ENCODE assay signal across 8 cellular contexts in genomic region chr3:143016321-143016972, GRCh38. TPM values are rescaled to one million over a fixed set of nuclear protein-coding genes. Genes with fewer than 3 reads are reported as not detected.
DNase-seq lines count a peak whose midpoint lies in the region; ATAC-seq and TF ChIP-seq lines count a peak whose summit lies in the region.

No MANE protein-coding gene starts in this region.

- H3K9me3 ChIP-seq in CD4-positive, CD25-positive, alpha-beta regulatory T cell (ENCODE audit: control insufficient read depth in 2 of 2, low read length in 2 of 2), result no peaks in the 10 kb centered on the region
- H3K9me3 ChIP-seq in adrenal gland (replicated peaks in 1 of 3) (no peaks in the 10 kb centered on the region), lower lobe of right lung (no peaks in the 10 kb centered on the region)

- H3K4me1 Mint-ChIP-seq in CD4-positive, CD25-positive, alpha-beta regulatory T cell, result peaks cover 16 to 37% (median 27%) of the 10 kb centered on the region in 4 donors

- H3K27me3 ChIP-seq in CD4-positive, CD25-positive, alpha-beta regulatory T cell (ENCODE audit: control insufficient read depth, insufficient read depth, low read length), result no peaks in the 10 kb centered on the region
- H3K27me3 ChIP-seq in adrenal gland (no peaks in the 10 kb centered on the region), lower lobe of right lung (ENCODE audit: low read depth) (no peaks in the 10 kb centered on the region)

- intact Hi-C loops in adrenal gland (cut with DNase I), result no loop called here
- intact Hi-C loops in lower lobe of right lung (cut with DNase I), result no loop called here

- WGBS in adrenal gland, 4 donors, result 83 to 91% (median 86%) methylated on average over 3 of the region's 3 CpGs

- peaks cover 3% of the 10 kb centered on the region for H3K4me1 ChIP-seq in CD4-positive, CD25-positive, alpha-beta regulatory T cell (ENCODE audit: control insufficient read depth, insufficient read depth, low read length, poor library complexity, severe bottlenecking)
- H3K4me1 ChIP-seq in adrenal gland (replicated peaks in 1 of 2), result peaks cover 0 to 16% of the 10 kb centered on the region in 2 donors
- no peaks in the 10 kb centered on the region for H3K4me1 ChIP-seq in lower lobe of right lung

- no peak for TF ChIP-seq POLR2A in adrenal gland (IDR thresholded peaks at IDR 0.05)

- no peak overlapping the region for H3K4me3 Mint-ChIP-seq in CD4-positive, CD25-positive, alpha-beta regulatory T cell

- H3K9me3 Mint-ChIP-seq in CD4-positive, CD25-positive, alpha-beta regulatory T cell, result no peaks in the 10 kb centered on the region

- peak; percentile 25 to 40 for ATAC-seq in CD4-positive, CD25-positive, alpha-beta regulatory T cell (ENCODE audit: low read depth in 2 of 2)
- peak; percentile 61 for ATAC-seq in HG03354 (IDR thresholded peaks at IDR 0.05; ENCODE audit: poor library complexity, severe bottlenecking, unreplicated experiment)
- no peak for ATAC-seq in lower lobe of right lung
- ATAC-seq in HG03521 (IDR thresholded peaks at IDR 0.05; ENCODE audit: unreplicated experiment), result no peak
- no peak for ATAC-seq in HG02759 (IDR thresholded peaks at IDR 0.05; ENCODE audit: unreplicated experiment)

- peaks cover 44% of the 10 kb centered on the region for H3K36me3 Mint-ChIP-seq in CD4-positive, CD25-positive, alpha-beta regulatory T cell

- peak in 2 of 3 donors; percentile 50 to 54 for DNase-seq in CD4-positive, CD25-positive, alpha-beta regulatory T cell
- DNase-seq in adrenal gland (no peak), lower lobe of right lung (no peak), NCI-H2029 treated with DMSO at 0.1 percent for 48 hours (lab: John Stamatoyannopoulos, UW) (no peak), DMS153 treated with DMSO at 0.1 percent for 48 hours (lab: John Stamatoyannopoulos, UW; ENCODE audit: unreplicated experiment) (no peak)

- H3K36me3 ChIP-seq in CD4-positive, CD25-positive, alpha-beta regulatory T cell (ENCODE audit: control insufficient read depth, insufficient read depth, low read length), result peaks cover 82% of the 10 kb centered on the region
- H3K36me3 ChIP-seq in adrenal gland (replicated peaks in 1 of 2) (peaks cover 0 to 49% of the 10 kb centered on the region in 2 donors), lower lobe of right lung (peaks cover 96% of the 10 kb centered on the region)

- H3K27ac Mint-ChIP-seq in CD4-positive, CD25-positive, alpha-beta regulatory T cell, result no peak overlapping the region

- TF ChIP-seq CTCF in adrenal gland (IDR thresholded peaks at IDR 0.05), result peak; percentile 9 to 56 (median 42)
- TF ChIP-seq CTCF in lower lobe of right lung (IDR thresholded peaks at IDR 0.05), result peak; percentile 58

- H3K27me3 Mint-ChIP-seq in CD4-positive, CD25-positive, alpha-beta regulatory T cell, result no peaks in the 10 kb centered on the region

- H3K27ac ChIP-seq in CD4-positive, CD25-positive, alpha-beta regulatory T cell (ENCODE audit: insufficient read depth, low read length, poor library complexity, severe bottlenecking), result no peak overlapping the region
- H3K27ac ChIP-seq in adrenal gland (no peak overlapping the region), lower lobe of right lung (no peak overlapping the region)

- no peak overlapping the region for H3K4me3 ChIP-seq in CD4-positive, CD25-positive, alpha-beta regulatory T cell (ENCODE audit: low read depth, low read length)
- H3K4me3 ChIP-seq in adrenal gland, result no peak overlapping the region
- H3K4me3 ChIP-seq in lower lobe of right lung, result no peak overlapping the region

RNA-seq across cellular contexts. Expression of gene U2SURP, which starts 15.1 kb away (rescaled TPM):
- total RNA-seq in CD4-positive, CD25-positive, alpha-beta regulatory T cell, result 175 TPM
- 100 to 1,000 TPM in 3 of 4 donors, 10 to 100 TPM in 1; 94.2 to 119 (median 115) TPM for polyA plus RNA-seq in CD4-positive, CD25-positive, alpha-beta regulatory T cell
- total RNA-seq in adrenal gland, result 10 to 100 TPM; 18.6 to 77.2 (median 53.8) TPM
- 10 to 100 TPM; 46.3 to 87.8 (median 61.6) TPM for polyA plus RNA-seq in adrenal gland
- total RNA-seq in lower lobe of right lung, result 74.0 TPM

RNA-seq across cellular contexts. Expression of gene PAQR9, which starts 53.0 kb away (rescaled TPM):
- total RNA-seq in CD4-positive, CD25-positive, alpha-beta regulatory T cell, result not detected
- not detected for polyA plus RNA-seq in CD4-positive, CD25-positive, alpha-beta regulatory T cell
- total RNA-seq in adrenal gland, result under 1 TPM in 4 of 8 donors, not detected in 4; 0.13 to 0.57 (median 0.16) TPM
- under 1 TPM in 1 of 3 donors, not detected in 2; 0.20 TPM for polyA plus RNA-seq in adrenal gland
- not detected for total RNA-seq in lower lobe of right lung

Comparison
In these comparisons a context has a peak if more than half of its experiments do, and no peak if none do; other contexts are left out.
1. ATAC-seq: peak in CD4-positive, CD25-positive, alpha-beta regulatory T cell (2 of 2) and HG03354 (single experiment); none in lower lobe of right lung (0 of 2), HG03521 (single experiment) and HG02759 (single experiment).
2. DNase-seq: peak in CD4-positive, CD25-positive, alpha-beta regulatory T cell (2 of 3); none in adrenal gland (0 of 7), lower lobe of right lung (single experiment), NCI-H2029 treated with DMSO at 0.1 percent for 48 hours (single experiment) and DMS153 treated with DMSO at 0.1 percent for 48 hours (single experiment).